In genomic region chr14:90421621-90422020, GRCh38 we compare ENCODE assay signal across 22 cellular contexts. TPM values are rescaled to one million over a fixed set of nuclear protein-coding genes. Genes with fewer than 3 reads are reported as not detected.
DNase-seq lines count a peak whose midpoint lies in the region; ATAC-seq, FAIRE-seq and TF ChIP-seq lines count a peak whose summit lies in the region.
"Had no signal": no experiment of that assay in that cellular context is flagged by ENCODE, and none has a peak within 500 bp of the region (broad histone marks: within the 10 kb centered on the region; RNA-seq: fewer than 3 reads in every experiment).

No MANE protein-coding gene starts in this region.

- DNase-seq in HepG2 (ENCODE audit: low spot score), result no peak
- DNase-seq in right lobe of liver, result no peak
- DNase-seq in mesenteric fat pad (ENCODE audit: low spot score), result peak; percentile 12
- DNase-seq in sigmoid colon, result peak; percentile 27
- no peak for DNase-seq in GM10248 (ENCODE audit: extremely low spot score)
- DNase-seq: 8988T; ACHN; AML-193; BE2C; C1 segment of cervical spinal cord; Calu3; CD4-positive, alpha-beta memory T cell; DMS153; DND-41; GM23248; H7; HCEC 1CT had no signal

- no peak for TF ChIP-seq POLR2A in HepG2 (IDR thresholded peaks at IDR 0.05; ENCODE audit: insufficient read depth in 1 of 2, low read depth in 2 of 2, low read length in 2 of 2)
- TF ChIP-seq POLR2A in right lobe of liver (IDR thresholded peaks at IDR 0.05), result no peak
- TF ChIP-seq POLR2A in sigmoid colon (IDR thresholded peaks at IDR 0.05), result no peak

- no peak overlapping the region for H3K4me3 ChIP-seq in HepG2 (replicated peaks in 1 of 3; ENCODE audit: insufficient read depth in 1 of 3, low read depth in 2 of 3, low read length in 3 of 3)
- no peak overlapping the region for H3K4me3 ChIP-seq in right lobe of liver
- H3K4me3 ChIP-seq in sigmoid colon, result no peak overlapping the region
- H3K4me3 ChIP-seq: A549, GM12878, GM23248 had no signal

- H3K36me3 ChIP-seq in HepG2 (replicated peaks in 1 of 2; ENCODE audit: control insufficient read depth in 1 of 2, insufficient read depth in 2 of 2, low read length in 2 of 2) (no peaks in the 10 kb centered on the region), right lobe of liver (no peaks in the 10 kb centered on the region), sigmoid colon (no peaks in the 10 kb centered on the region)
- H3K36me3 ChIP-seq: BE2C had no signal

- no peaks in the 10 kb centered on the region for H3K79me2 ChIP-seq in HepG2 (ENCODE audit: insufficient read depth, low read length)

- H3K4me1 ChIP-seq in HepG2 (ENCODE audit: insufficient read depth, low read length), result peaks cover 12% of the 10 kb centered on the region
- no peaks in the 10 kb centered on the region for H3K4me1 ChIP-seq in right lobe of liver
- peaks cover 0 to 11% (median 8%) of the 10 kb centered on the region in 4 donors for H3K4me1 ChIP-seq in sigmoid colon

- intact Hi-C loops in HepG2 (cut with micrococcal nuclease; ENCODE audit: unreplicated experiment), result no loop called here
- intact Hi-C loops in right lobe of liver (cut with DNase I), result no loop called here
- intact Hi-C loops in sigmoid colon (cut with DNase I), result no loop called here

- H4K20me1 ChIP-seq in HepG2 (ENCODE audit: insufficient read depth, low read length), result no peaks in the 10 kb centered on the region

- H3K9ac ChIP-seq in HepG2 (ENCODE audit: insufficient read depth, low read depth, low read length), result no peak overlapping the region
- H3K9ac ChIP-seq: GM23248 had no signal

- no TSS peak for BruUV-seq in HepG2 (replicated peaks; lab: Mats Ljungman, UMichigan)

- H3K9me3 ChIP-seq in HepG2 (ENCODE audit: low read length) (no peaks in the 10 kb centered on the region), right lobe of liver (no peaks in the 10 kb centered on the region), sigmoid colon (no peaks in the 10 kb centered on the region)
- H3K9me3 ChIP-seq: BE2C had no signal

- POLR2A ChIA-PET in HepG2 (lab: Yijun Ruan, JAX) (no interaction called here), GM10248 (lab: Yijun Ruan, JAX) (no interaction called here)

- ATAC-seq in HepG2 (peak; percentile 53), right lobe of liver (no peak), HG03108 (IDR thresholded peaks at IDR 0.05; ENCODE audit: unreplicated experiment) (no peak)
- ATAC-seq: A549, GM12878 had no signal

- no peak for TF ChIP-seq CTCF in HepG2 (CRISPR knock-in tag; IDR thresholded peaks at IDR 0.05)
- TF ChIP-seq CTCF in right lobe of liver (IDR thresholded peaks at IDR 0.05), result no peak
- TF ChIP-seq CTCF in sigmoid colon (IDR thresholded peaks at IDR 0.05), result no peak
- TF ChIP-seq CTCF in GM10248 (IDR thresholded peaks at IDR 0.05; ENCODE audit: control extremely low read depth, extremely low read depth, low read depth, missing control alignments), result no peak

- H3K27me3 ChIP-seq in HepG2 (ENCODE audit: control insufficient read depth in 1 of 2, insufficient read depth in 2 of 2, low read length in 2 of 2) (peaks cover 4 to 16% of the 10 kb centered on the region in 2 experiments; a peak in 2 of 5 replicates), right lobe of liver (no peaks in the 10 kb centered on the region), sigmoid colon (no peaks in the 10 kb centered on the region)
- H3K27me3 ChIP-seq: BE2C had no signal

- TF ChIP-seq RAD21 in HepG2 (CRISPR knock-in tag; IDR thresholded peaks at IDR 0.05), result no peak

- in situ Hi-C loops in HepG2 (cut with HindIII; ENCODE audit: extremely low pct_ligation_motif_present, low pct_unique_long_range_greater_than_20kb), result no loop called here

- TF ChIP-seq EP300 in HepG2 (IDR thresholded peaks at IDR 0.05; ENCODE audit: low read depth in 2 of 2, low read length in 2 of 2) (no peak), HepG2 (CRISPR knock-in tag; IDR thresholded peaks at IDR 0.05; ENCODE audit: borderline replicate concordance) (no peak), sigmoid colon (IDR thresholded peaks at IDR 0.05) (no peak)

- no peak overlapping the region for H3K4me2 ChIP-seq in HepG2 (ENCODE audit: low read depth, low read length)
- H3K4me2 ChIP-seq: A549 had no signal

- no peak overlapping the region for H3K27ac ChIP-seq in HepG2 (ENCODE audit: extremely low read length, insufficient read depth, low read length)
- no peak overlapping the region for H3K27ac ChIP-seq in right lobe of liver
- H3K27ac ChIP-seq in sigmoid colon, result no peak overlapping the region
- H3K27ac ChIP-seq: A549, GM23248 had no signal

- FAIRE-seq in HepG2 (lab: Jason Lieb, UNC), result no peak
- FAIRE-seq: A549, G401.6, GM12878, H1 had no signal

- 0% methylated on average over 1 of the region's 3 CpGs for WGBS in HepG2 (ENCODE audit: low lambda C conversion rate)
- 51% methylated on average over 2 of the region's 3 CpGs for WGBS in right lobe of liver (ENCODE audit: insufficient coverage, low coverage, low lambda C conversion rate, missing lambda C conversion rate)
- WGBS in sigmoid colon, 2 donors, result 91 to 96% methylated on average over 3 of the region's 3 CpGs

- no peak overlapping the region for H2AFZ ChIP-seq in HepG2 (ENCODE audit: low read length)
- H2AFZ ChIP-seq: GM23248 had no signal

- CTCF ChIA-PET in HepG2 (lab: Yijun Ruan, JAX; ENCODE audit: low intra/inter-chr PET ratio, low total read pairs), result no interaction called here
- CTCF ChIA-PET in GM10248 (lab: Yijun Ruan, JAX), result no interaction called here

TF ChIP-seq in HepG2, 621 proteins besides CTCF, POLR2A, EP300 and RAD21:
- no peak for TF ChIP-seq ZNF510 (CRISPR knock-in tag; IDR thresholded peaks at IDR 0.05; ENCODE audit: low read depth)
- TF ChIP-seq ATF4 (CRISPR knock-in tag; IDR thresholded peaks at IDR 0.05), result no peak
- no peak for TF ChIP-seq REPIN1 (CRISPR knock-in tag; IDR thresholded peaks at IDR 0.05; ENCODE audit: borderline replicate concordance, low read depth)
- TF ChIP-seq PHF8 (CRISPR knock-in tag; IDR thresholded peaks at IDR 0.05), result no peak
- TF ChIP-seq ZNF839 (CRISPR knock-in tag; IDR thresholded peaks at IDR 0.05; ENCODE audit: borderline replicate concordance), result no peak
- no peak for TF ChIP-seq NFE2L2 (IDR thresholded peaks at IDR 0.05; ENCODE audit: low read length)
- no peak for TF ChIP-seq GATA4 (IDR thresholded peaks at IDR 0.05; ENCODE audit: borderline replicate concordance, low read depth)
- TF ChIP-seq ZNF572 (CRISPR knock-in tag; IDR thresholded peaks at IDR 0.05), result no peak
- no peak for TF ChIP-seq ZSCAN5A (CRISPR knock-in tag; IDR thresholded peaks at IDR 0.05; ENCODE audit: borderline replicate concordance)
- no peak for TF ChIP-seq MYPOP (CRISPR knock-in tag; IDR thresholded peaks at IDR 0.05)

RNA-seq across cellular contexts. Expression of gene CALM1, which starts 24.8 kb away (rescaled TPM):
- total RNA-seq in HepG2 (2016; rRNA removed; fragmentation: Illumina TruSeq; extraction: Trizol) (238 and 346 TPM in 2 replicates), right lobe of liver (100 to 1,000 TPM; 143 to 207 (median 161) TPM), mesenteric fat pad (549 TPM), sigmoid colon (100 to 1,000 TPM; 647 to 889 (median 818) TPM)
- 29.6 and 47.4 TPM in 2 replicates for total RNA-seq in HepG2 (2016; cell fraction: cytosol; rRNA removed; fragmentation: Illumina TruSeq; extraction: Trizol; ENCODE audit: low read depth)
- 242 and 366 TPM in 2 replicates for total RNA-seq in HepG2 (2016; cell fraction: insoluble cytoplasmic fraction; rRNA removed; fragmentation: Illumina TruSeq; extraction: Trizol)
- 98.2 and 111 TPM in 2 replicates for total RNA-seq in HepG2 (2016; cell fraction: membrane; rRNA removed; fragmentation: Illumina TruSeq; extraction: Trizol)
- total RNA-seq in HepG2 (2016; cell fraction: nucleus; rRNA removed; fragmentation: Illumina TruSeq; extraction: Trizol), result 91.7 and 108 TPM in 2 replicates
- polyA plus RNA-seq in HepG2 (2011; rRNA removed) (80.5 and 110 TPM in 2 replicates), sigmoid colon (100 to 1,000 TPM; 404 to 722 (median 541) TPM)
- polyA plus RNA-seq in HepG2 (2011; cell fraction: cytosol; rRNA removed), result 96.0 and 112 TPM in 2 replicates
- polyA plus RNA-seq in HepG2 (2011; cell fraction: nucleus; rRNA removed), result 50.1 and 52.3 TPM in 2 replicates
- 119 and 120 TPM in 2 replicates for polyA plus RNA-seq in HepG2 (2012)
- 40.5 and 51.9 TPM in 2 replicates for polyA plus RNA-seq in HepG2 (2016; cell fraction: cytosol; fragmentation: Illumina TruSeq; extraction: Trizol; ENCODE audit: low read depth)
- 366 and 395 TPM in 2 replicates for polyA plus RNA-seq in HepG2 (2016; cell fraction: insoluble cytoplasmic fraction; fragmentation: Illumina TruSeq; extraction: Trizol; ENCODE audit: low read depth)
- 92.6 and 101 TPM in 2 replicates for polyA plus RNA-seq in HepG2 (2016; cell fraction: membrane; fragmentation: Illumina TruSeq; extraction: Trizol; ENCODE audit: low read depth)
- 160 and 164 TPM in 2 replicates for polyA plus RNA-seq in HepG2 (2016; cell fraction: nucleus; fragmentation: Illumina TruSeq; extraction: Trizol; ENCODE audit: insufficient read depth, low read depth)
- polyA minus RNA-seq in HepG2 (2011; rRNA and poly(A)+ RNA removed; ENCODE audit: low replicate concordance), result 189 and 213 TPM in 2 replicates
- polyA minus RNA-seq in HepG2 (2011; cell fraction: cytosol; rRNA and poly(A)+ RNA removed), result 93.2 and 109 TPM in 2 replicates
- polyA minus RNA-seq in HepG2 (2011; cell fraction: nucleus; rRNA and poly(A)+ RNA removed), result 128 and 155 TPM in 2 replicates

Comparison
In these comparisons a context has a peak if more than half of its experiments do, and no peak if none do; other contexts are left out.
1. DNase-seq: peak in mesenteric fat pad (single experiment) and sigmoid colon (single experiment); none in HepG2 (single experiment), right lobe of liver (0 of 3) and GM10248 (single experiment).